21 cellular contexts compared by ENCODE assay signal in the genomic region with DNA sequence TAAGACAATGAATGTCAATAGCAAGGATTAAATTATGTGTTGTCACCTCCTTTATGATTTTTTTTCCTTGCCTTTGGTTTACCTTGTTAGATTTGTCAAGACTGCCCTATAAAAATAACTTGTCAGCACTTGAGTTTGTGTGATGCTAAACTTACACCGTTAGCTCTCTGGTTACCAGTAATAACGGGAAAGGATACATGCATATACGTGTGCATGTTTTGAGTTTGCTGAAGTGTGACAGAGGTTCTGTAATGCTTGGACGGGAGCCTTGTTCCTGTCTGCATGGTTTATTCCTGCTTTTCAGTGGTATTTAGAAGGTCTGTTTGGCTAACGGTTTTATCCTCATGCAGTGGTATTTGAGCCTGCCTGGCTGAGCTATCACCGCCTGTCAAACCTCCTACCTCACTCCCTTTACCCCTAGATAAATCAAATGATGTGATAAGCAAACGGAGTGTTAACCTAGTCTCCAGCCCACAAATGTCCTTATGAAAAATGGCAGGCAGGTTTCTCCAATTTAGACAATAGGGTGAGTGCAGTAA.
"Had no signal": no experiment of that assay in that cellular context is flagged by ENCODE, and none has a peak within 500 bp of the region (broad histone marks: within the 10 kb centered on the region; RNA-seq: fewer than 3 reads in every experiment).

No MANE protein-coding gene starts in this region.

- H3K27me3 ChIP-seq: sigmoid colon, testis, tibial nerve, upper lobe of right lung had no signal

- H3K4me3 ChIP-seq: coronary artery, heart left ventricle, lung, psoas muscle, sigmoid colon, skin epidermis, testis, tibial nerve, upper lobe of right lung had no signal

- DNase-seq: effector CD4-positive, alpha-beta T cell; endodermal cell; erythroblast; heart left ventricle; hippocampal formation; left ventricle myocardium superior; mesenchymal stem cell; naive B cell; nephron progenitor cell; psoas muscle; sigmoid colon; stimulated activated CD4-positive, alpha-beta T cell treated with anti-CD3 and anti-CD28 coated beads, Interleukin-2, amount 100 ng/mL, for 24 hours; stimulated activated CD4-positive, alpha-beta T cell treated with anti-CD3 and anti-CD28 coated beads, Interleukin-4, amount 100 ng/mL, for 4 hours; stimulated activated naive B cell treated with anti-CD40 and anti-IgM and Interleukin-4, amounts not matched to agents 10 μg/mL and 1 μg/mL and 100 μg/mL, for 72 hours; stimulated activated naive CD8-positive, alpha-beta T cell treated with anti-CD3 and anti-CD28 coated beads, Interleukin-15, amount 100 ng/mL, for 72 hours; testis; upper lobe of right lung had no signal

- H3K4me1 ChIP-seq: heart left ventricle, psoas muscle, testis, upper lobe of right lung had no signal

- ATAC-seq: heart left ventricle; left ventricle myocardium superior; psoas muscle; stimulated activated naive B cell treated with anti-CD40 and anti-IgM and Interleukin-4, amounts not matched to agents 10 μg/mL and 1 μg/mL and 100 μg/mL, for 72 hours; stimulated activated naive CD8-positive, alpha-beta T cell treated with anti-CD3 and anti-CD28 coated beads, Interleukin-15, amount 100 ng/mL, for 72 hours; upper lobe of right lung had no signal

- H3K9me3 ChIP-seq: psoas muscle, sigmoid colon, testis, upper lobe of right lung had no signal

- H3K27ac ChIP-seq: coronary artery, heart left ventricle, psoas muscle, skin epidermis, testis, upper lobe of right lung had no signal

- H3K36me3 ChIP-seq: heart left ventricle, sigmoid colon, tibial nerve, upper lobe of right lung had no signal
